Comparison of ENCODE assay signal across 1 cellular context in genomic region chr17:43367588-43368242, GRCh38.
TF ChIP-seq lines count a peak whose summit lies in the region.

No MANE protein-coding gene starts in this region.

TF ChIP-seq in HepG2, 621 proteins besides CTCF, POLR2A, EP300 and RAD21 (continued from another document):
- no peak for TF ChIP-seq NR3C1 (CRISPR knock-in tag; IDR thresholded peaks at IDR 0.05)
- peak; percentile 89 for TF ChIP-seq REPIN1 (CRISPR knock-in tag; IDR thresholded peaks at IDR 0.05; ENCODE audit: borderline replicate concordance, low read depth)
- peak; percentile 82 for TF ChIP-seq ZGPAT (CRISPR knock-in tag; IDR thresholded peaks at IDR 0.05)
- TF ChIP-seq SSRP1 (CRISPR knock-in tag; IDR thresholded peaks at IDR 0.05), result peak; percentile 100
- TF ChIP-seq PHF5A (CRISPR knock-in tag; IDR thresholded peaks at IDR 0.05; ENCODE audit: low read depth, unreplicated experiment), result peak; percentile 7
- TF ChIP-seq NFIC (IDR thresholded peaks at IDR 0.05; ENCODE audit: low read length), result peak; percentile 93
- peak; percentile 92 for TF ChIP-seq ZNF614 (CRISPR knock-in tag; IDR thresholded peaks at IDR 0.05; ENCODE audit: borderline replicate concordance)
- no peak for TF ChIP-seq ZMAT5 (CRISPR knock-in tag; IDR thresholded peaks at IDR 0.05; ENCODE audit: borderline replicate concordance, low read depth)
- TF ChIP-seq IKZF5 (CRISPR knock-in tag; IDR thresholded peaks at IDR 0.05), result peak; percentile 55; the same call in 1 of the 2 replicates
- 0 out of 2 replicates have a peak, but pooled peaks have one; percentile 32 for TF ChIP-seq ZNF670 (CRISPR knock-in tag; IDR thresholded peaks at IDR 0.05; ENCODE audit: borderline replicate concordance)
- TF ChIP-seq ZC3H4 (CRISPR knock-in tag; IDR thresholded peaks at IDR 0.05; ENCODE audit: borderline replicate concordance), result peak; percentile 97
- TF ChIP-seq ZNF264 (CRISPR knock-in tag; IDR thresholded peaks at IDR 0.05), result peak; percentile 56; the same call in 1 of the 2 replicates
- TF ChIP-seq ZFP41 (CRISPR knock-in tag; IDR thresholded peaks at IDR 0.05; ENCODE audit: borderline replicate concordance), result no peak
- peak; percentile 95 for TF ChIP-seq DNMT3B (CRISPR knock-in tag; conservative IDR thresholded peaks at IDR 0.05)
- TF ChIP-seq TAF1 (CRISPR knock-in tag; IDR thresholded peaks at IDR 0.05), result no peak
- TF ChIP-seq MED1 (CRISPR knock-in tag; IDR thresholded peaks at IDR 0.05), result peak; percentile 95
- 0 out of 2 replicates have a peak, but pooled peaks have one; percentile 55 for TF ChIP-seq E2F1 (CRISPR knock-in tag; IDR thresholded peaks at IDR 0.05)
- TF ChIP-seq NFATC3 (CRISPR knock-in tag; IDR thresholded peaks at IDR 0.05), result 0 out of 2 replicates have a peak, but pooled peaks have one; percentile 18
- peak; percentile 29; the same call in 1 of the 2 replicates for TF ChIP-seq ZNF710 (CRISPR knock-in tag; IDR thresholded peaks at IDR 0.05; ENCODE audit: borderline replicate concordance)
- TF ChIP-seq ZBTB10 (CRISPR knock-in tag; IDR thresholded peaks at IDR 0.05; ENCODE audit: borderline replicate concordance), result no peak; the same call in 1 of the 2 replicates
- peak; percentile 73 for TF ChIP-seq ZNF503 (CRISPR knock-in tag; IDR thresholded peaks at IDR 0.05)
- TF ChIP-seq CREB1 (IDR thresholded peaks at IDR 0.05), result 0 out of 2 replicates have a peak, but pooled peaks have one; percentile 7
- no peak; the same call in 1 of the 2 replicates for TF ChIP-seq CREB1 (CRISPR knock-in tag; IDR thresholded peaks at IDR 0.05)
- TF ChIP-seq MZF1 (CRISPR knock-in tag; IDR thresholded peaks at IDR 0.05; ENCODE audit: borderline replicate concordance), result no peak
- TF ChIP-seq HDAC2 (CRISPR knock-in tag; IDR thresholded peaks at IDR 0.05), result 0 out of 2 replicates have a peak, but pooled peaks have one; percentile 40
- peak; percentile 40; the same call in 1 of the 2 replicates for TF ChIP-seq ZBTB21 (CRISPR knock-in tag; IDR thresholded peaks at IDR 0.05)
- TF ChIP-seq ZNF276 (CRISPR knock-in tag; IDR thresholded peaks at IDR 0.05; ENCODE audit: low read depth), result 0 out of 2 replicates have a peak, but pooled peaks have one; percentile 28
- TF ChIP-seq FOXK2 (IDR thresholded peaks at IDR 0.05), result peak; percentile 80; the same call in 1 of the 2 replicates
TF ChIP-seq in HepG2: peak in this region for 208.
